14 cellular contexts compared by ENCODE assay signal in genomic region chr4:20618010-20618409, GRCh38.
DNase-seq lines count a peak whose midpoint lies in the region; ATAC-seq and TF ChIP-seq lines count a peak whose summit lies in the region.
"Had no signal": no experiment of that assay in that cellular context is flagged by ENCODE, and none has a peak within 500 bp of the region (broad histone marks: within the 10 kb centered on the region; RNA-seq: fewer than 3 reads in every experiment).

No MANE protein-coding gene starts in this region.

- H3K79me2 ChIP-seq in hepatocyte = no peaks in the 10 kb centered on the region

- H4K91ac ChIP-seq in neuronal stem cell (ENCODE audit: low read depth, low read length, poor library complexity) = no peak overlapping the region

- no peak overlapping the region for H2BK120ac ChIP-seq in neuronal stem cell (ENCODE audit: low read depth, low read length)

- H3K4me1 ChIP-seq in hepatocyte (ENCODE audit: insufficient read depth) = peaks cover 5% of the 10 kb centered on the region
- peaks cover 7 to 22% of the 10 kb centered on the region in 2 donors for H3K4me1 ChIP-seq in neuronal stem cell (ENCODE audit: control insufficient read depth in 2 of 2, insufficient read depth in 1 of 2, low read depth in 1 of 2, low read length in 2 of 2)

- no peak overlapping the region for H3K27ac Mint-ChIP-seq in WTC11
- H3K27ac Mint-ChIP-seq: activated CD4-positive, alpha-beta T cell treated with anti-CD3 and anti-CD28 coated beads, Interleukin-2, amount 10 ng/mL, durations not matched to agents 7 days and 5 days; activated T-cell treated with anti-CD3 and anti-CD28 coated beads, Interleukin-2, amount 50 U/mL, for 72 hours; T-helper 1 cell treated with Interleukin-12 subunit alpha and Interleukin-12 subunit beta and Interleukin-4 antibody, amounts not matched to agents 30 μg/mL and 1 μg/mL, for 36 hours had no signal

- H2AK5ac ChIP-seq in neuronal stem cell (ENCODE audit: low read depth, low read length) = no peak overlapping the region

- no peak overlapping the region for H3K4ac ChIP-seq in neuronal stem cell (ENCODE audit: low read length)

- peaks cover 52% of the 10 kb centered on the region for H3K4me1 Mint-ChIP-seq in WTC11

- no peak overlapping the region for H2BK12ac ChIP-seq in neuronal stem cell (ENCODE audit: low read length)

- no peak overlapping the region for H2BK15ac ChIP-seq in neuronal stem cell (ENCODE audit: low read length)

- peak overlapping the region; percentile 40 for H3K4me2 ChIP-seq in hepatocyte
- no peak overlapping the region for H3K4me2 ChIP-seq in neuronal stem cell (ENCODE audit: insufficient read depth, low read length, poor library complexity, severe bottlenecking)

- H3K36me3 Mint-ChIP-seq in WTC11 = no peaks in the 10 kb centered on the region

- H2AFZ ChIP-seq in hepatocyte (no peak overlapping the region), neuronal stem cell (ENCODE audit: low read length) (no peak overlapping the region)

- H3K27me3 ChIP-seq in hepatocyte = no peaks in the 10 kb centered on the region
- no peaks in the 10 kb centered on the region for H3K27me3 ChIP-seq in neuronal stem cell (ENCODE audit: control insufficient read depth in 3 of 3, insufficient read depth in 3 of 3, low read depth in 1 of 3, low read length in 3 of 3)

- H4K8ac ChIP-seq in neuronal stem cell (ENCODE audit: low read depth, low read length) = no peak overlapping the region

- ATAC-seq in WTC11 (peak; percentile 31; the same call in 1 of the 2 replicates), GM21717 (IDR thresholded peaks at IDR 0.05; ENCODE audit: unreplicated experiment) (no peak)
- ATAC-seq: activated T-cell treated with anti-CD3 and anti-CD28 coated beads, Interleukin-2, amount 50 U/mL, for 72 hours had no signal

- no peaks in the 10 kb centered on the region; the same call in 1 of the 2 replicates for H3K27me3 Mint-ChIP-seq in WTC11 (ENCODE audit: low read depth)
- H3K27me3 Mint-ChIP-seq: activated CD4-positive, alpha-beta T cell treated with anti-CD3 and anti-CD28 coated beads, Interleukin-2, amount 10 ng/mL, durations not matched to agents 7 days and 5 days had no signal

- peak overlapping the region; percentile 53 for H3K27ac ChIP-seq in hepatocyte
- H3K27ac ChIP-seq in neuronal stem cell (replicated peaks; ENCODE audit: low read length) = no peak overlapping the region

- DNase-seq in AG20443 (ENCODE audit: low spot score) (peak; percentile 11), WTC11 (ENCODE audit: low spot score) (no peak), hepatocyte (ENCODE audit: low spot score) (peak; percentile 19), neuronal stem cell (ENCODE audit: low spot score) (peak; percentile 12), AML-193 (lab: John Stamatoyannopoulos, UW) (no peak), T-helper 1 cell (no peak), iPS-NIHi7 (ENCODE audit: extremely low spot score) (no peak)
- DNase-seq: activated CD4-positive, alpha-beta T cell treated with anti-CD3 and anti-CD28 coated beads, Interleukin-2, amount 10 ng/mL, durations not matched to agents 7 days and 5 days; activated T-cell treated with anti-CD3 and anti-CD28 coated beads, Interleukin-2, amount 50 U/mL, for 72 hours; effector CD8-positive, alpha-beta T cell; Kasumi-1; OCI-M1 had no signal

- no peaks in the 10 kb centered on the region for H3K79me1 ChIP-seq in neuronal stem cell (ENCODE audit: low read depth, low read length)

- H3K9me3 Mint-ChIP-seq in WTC11 = no peaks in the 10 kb centered on the region
- H3K9me3 Mint-ChIP-seq: activated CD4-positive, alpha-beta T cell treated with anti-CD3 and anti-CD28 coated beads, Interleukin-2, amount 10 ng/mL, durations not matched to agents 7 days and 5 days; activated T-cell treated with anti-CD3 and anti-CD28 coated beads, Interleukin-2, amount 50 U/mL, for 72 hours; T-helper 1 cell treated with Interleukin-12 subunit alpha and Interleukin-12 subunit beta and Interleukin-4 antibody, amounts not matched to agents 30 μg/mL and 1 μg/mL, for 36 hours had no signal

- TF ChIP-seq CTCF in WTC11 (IDR thresholded peaks at IDR 0.05) (no peak), hepatocyte (IDR thresholded peaks at IDR 0.05; ENCODE audit: poor library complexity) (no peak)

- H3K9ac ChIP-seq in neuronal stem cell (ENCODE audit: low read depth, low read length, poor library complexity) = no peak overlapping the region

- H3K9me3 ChIP-seq in hepatocyte (ENCODE audit: low read depth) (no peaks in the 10 kb centered on the region), neuronal stem cell (replicated peaks in 1 of 2; ENCODE audit: control insufficient read depth in 2 of 2, insufficient read depth in 1 of 2, low read depth in 1 of 2, low read length in 2 of 2) (peaks cover 0 to 2% of the 10 kb centered on the region in 2 donors)

- no peak overlapping the region for H3K18ac ChIP-seq in neuronal stem cell (ENCODE audit: low read length)

- no peak overlapping the region for H3K14ac ChIP-seq in neuronal stem cell (ENCODE audit: low read length)

- H3K4me3 ChIP-seq in hepatocyte (no peak overlapping the region), neuronal stem cell (ENCODE audit: low read length in 2 of 2) (no peak overlapping the region)

- WGBS in hepatocyte (ENCODE audit: low lambda C conversion rate, missing lambda C conversion rate) = 63% methylated on average over 8 of the region's 8 CpGs
- no CpG with 5 or more reads among the region's 8 CpGs for WGBS in neuronal stem cell (ENCODE audit: extremely low coverage in 2 of 2, insufficient read length in 2 of 2, insufficient replicate concordance in 1 of 2), 2 donors

- no peak overlapping the region for H2BK5ac ChIP-seq in neuronal stem cell (ENCODE audit: low read length)

- H3K9me2 ChIP-seq in hepatocyte (replicated peaks; ENCODE audit: insufficient read depth) = no peaks in the 10 kb centered on the region

- H4K20me1 ChIP-seq in hepatocyte (ENCODE audit: insufficient read depth, poor library complexity, severe bottlenecking) = no peaks in the 10 kb centered on the region

- CTCF ChIA-PET in WTC11 (lab: Charles Lee) = no interaction called here

- no peak overlapping the region for H3K4me3 Mint-ChIP-seq in WTC11
- H3K4me3 Mint-ChIP-seq: activated CD4-positive, alpha-beta T cell treated with anti-CD3 and anti-CD28 coated beads, Interleukin-2, amount 10 ng/mL, durations not matched to agents 7 days and 5 days; activated T-cell treated with anti-CD3 and anti-CD28 coated beads, Interleukin-2, amount 50 U/mL, for 72 hours; T-helper 1 cell treated with Interleukin-12 subunit alpha and Interleukin-12 subunit beta and Interleukin-4 antibody, amounts not matched to agents 30 μg/mL and 1 μg/mL, for 36 hours had no signal

- H3K36me3 ChIP-seq in hepatocyte (replicated peaks; ENCODE audit: insufficient read depth, low read depth) = no peaks in the 10 kb centered on the region
- peaks cover 0 to 68% of the 10 kb centered on the region in 2 donors for H3K36me3 ChIP-seq in neuronal stem cell (replicated peaks in 1 of 2; ENCODE audit: control insufficient read depth in 2 of 2, insufficient read depth in 2 of 2, low read length in 2 of 2)

- no peak overlapping the region for H3K23ac ChIP-seq in neuronal stem cell (ENCODE audit: low read depth, low read length, poor library complexity)

- POLR2A ChIA-PET in WTC11 (lab: Charles Lee) = no interaction called here

TF ChIP-seq in WTC11, 78 proteins besides CTCF, POLR2A, EP300 and RAD21 (continues in another document):
- no peak for TF ChIP-seq FOXJ3 (CRISPR knock-in tag; IDR thresholded peaks at IDR 0.05; ENCODE audit: borderline replicate concordance)
- no peak for TF ChIP-seq CBFB (CRISPR knock-in tag; IDR thresholded peaks at IDR 0.05; ENCODE audit: low read depth)
- no peak for TF ChIP-seq ESRRA (CRISPR knock-in tag; IDR thresholded peaks at IDR 0.05; ENCODE audit: borderline replicate concordance)
- TF ChIP-seq MLX (CRISPR knock-in tag; IDR thresholded peaks at IDR 0.05) = no peak
- TF ChIP-seq, protein P1, sequence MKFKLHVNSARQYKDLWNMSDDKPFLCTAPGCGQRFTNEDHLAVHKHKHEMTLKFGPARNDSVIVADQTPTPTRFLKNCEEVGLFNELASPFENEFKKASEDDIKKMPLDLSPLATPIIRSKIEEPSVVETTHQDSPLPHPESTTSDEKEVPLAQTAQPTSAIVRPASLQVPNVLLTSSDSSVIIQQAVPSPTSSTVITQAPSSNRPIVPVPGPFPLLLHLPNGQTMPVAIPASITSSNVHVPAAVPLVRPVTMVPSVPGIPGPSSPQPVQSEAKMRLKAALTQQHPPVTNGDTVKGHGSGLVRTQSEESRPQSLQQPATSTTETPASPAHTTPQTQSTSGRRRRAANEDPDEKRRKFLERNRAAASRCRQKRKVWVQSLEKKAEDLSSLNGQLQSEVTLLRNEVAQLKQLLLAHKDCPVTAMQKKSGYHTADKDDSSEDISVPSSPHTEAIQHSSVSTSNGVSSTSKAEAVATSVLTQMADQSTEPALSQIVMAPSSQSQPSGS (CRISPR knock-in tag; IDR thresholded peaks at IDR 0.05; ENCODE audit: borderline replicate concordance, low read depth) = no peak
- no peak for TF ChIP-seq AR (CRISPR knock-in tag; IDR thresholded peaks at IDR 0.05)
- no peak for TF ChIP-seq NFYB (CRISPR knock-in tag; conservative IDR thresholded peaks at IDR 0.05; ENCODE audit: low read depth)

Comparison
In these comparisons a context has a peak if more than half of its experiments do, and no peak if none do; other contexts are left out.
1. DNase-seq: peak in AG20443 (single experiment), hepatocyte (single experiment) and neuronal stem cell (single experiment); none in WTC11 (single experiment), AML-193 (0 of 2), T-helper 1 cell (0 of 5) and iPS-NIHi7 (single experiment).